ENCODE assay signal across 1 cellular context in genomic region chr19:56660381-56661105, GRCh38.
TF ChIP-seq lines count a peak whose summit lies in the region.

No MANE protein-coding gene starts in this region.

TF ChIP-seq in GM23338, 12 proteins besides CTCF, POLR2A, EP300 and RAD21 (continued from another document):
- no peak for TF ChIP-seq ZNF462 (CRISPR knock-in tag; IDR thresholded peaks at IDR 0.05)
- TF ChIP-seq ZNF331 (CRISPR knock-in tag; IDR thresholded peaks at IDR 0.05; ENCODE audit: low read depth) = no peak
- no peak for TF ChIP-seq EZH2 (IDR thresholded peaks at IDR 0.05; ENCODE audit: low read depth, unreplicated experiment)
- no peak for TF ChIP-seq NANOG (IDR thresholded peaks at IDR 0.05; ENCODE audit: borderline replicate concordance)
